In the genomic region with DNA sequence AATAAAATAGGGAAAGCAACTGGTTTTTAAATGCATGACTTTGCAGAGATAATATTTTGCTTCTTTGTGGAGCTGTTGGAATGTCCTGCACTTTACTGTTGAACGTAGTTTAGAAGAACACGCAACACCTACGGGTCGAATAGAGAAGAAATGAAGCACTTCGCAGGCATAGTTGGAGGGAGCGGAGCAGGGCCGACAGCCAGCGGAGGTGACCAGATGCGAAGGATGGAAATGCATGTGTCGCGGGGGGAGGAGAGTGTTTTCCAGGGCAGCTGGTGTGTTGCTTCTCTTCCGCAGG, we compare ENCODE assay signal across 8 cellular contexts. TPM values are rescaled to one million over a fixed set of nuclear protein-coding genes. Genes with fewer than 3 reads are reported as not detected.
DNase-seq lines count a peak whose midpoint lies in the region.

No MANE protein-coding gene starts in this region.

- DNase-seq in CD8-positive, alpha-beta memory T cell: no peak
- DNase-seq in activated CD4-positive, alpha-beta memory T cell treated with anti-CD3 and anti-CD28 coated beads, Interleukin-2, amount 10 ng/mL, durations not matched to agents 7 days and 5 days: no peak
- DNase-seq in glomerular visceral epithelial cell (ENCODE audit: extremely low spot score) (peak; percentile 30), renal cortical epithelial cell (ENCODE audit: low read depth) (peak; percentile 23), A172 (ENCODE audit: low spot score) (no peak), SKM-1 treated with dmso at 0.1 percent for 144 hours (lab: John Stamatoyannopoulos, UW; ENCODE audit: unreplicated experiment) (no peak), DMS114 treated with DMSO at 0.1 percent for 48 hours (lab: John Stamatoyannopoulos, UW; ENCODE audit: unreplicated experiment) (no peak)

- peak overlapping the region; percentile 88 for H3K4me3 ChIP-seq in CD8-positive, alpha-beta memory T cell (ENCODE audit: low read length)

- H3K36me3 Mint-ChIP-seq in CD8-positive, alpha-beta memory T cell: peaks cover 0 to 14% (median 2%) of the 10 kb centered on the region in 3 donors
- H3K36me3 Mint-ChIP-seq in activated CD4-positive, alpha-beta memory T cell treated with anti-CD3 and anti-CD28 coated beads, Interleukin-2, amount 10 ng/mL, durations not matched to agents 7 days and 5 days (ENCODE audit: low read depth): peaks cover 37% of the 10 kb centered on the region

- peak overlapping the region; percentile 80 for H3K27ac ChIP-seq in CD8-positive, alpha-beta memory T cell (ENCODE audit: low read depth, low read length)
- peak overlapping the region; percentile 81 for H3K27ac ChIP-seq in KOPT-K1 (ENCODE audit: low read depth, low read length, poor library complexity, severe bottlenecking)

- no peaks in the 10 kb centered on the region for H3K9me3 ChIP-seq in CD8-positive, alpha-beta memory T cell (ENCODE audit: low read length)
- H3K9me3 ChIP-seq in KOPT-K1 (ENCODE audit: insufficient read depth, low read length, poor library complexity, severe bottlenecking): no peaks in the 10 kb centered on the region

- H3K4me1 Mint-ChIP-seq in CD8-positive, alpha-beta memory T cell: peaks cover 46 to 55% (median 54%) of the 10 kb centered on the region in 3 donors
- H3K4me1 Mint-ChIP-seq in activated CD4-positive, alpha-beta memory T cell treated with anti-CD3 and anti-CD28 coated beads, Interleukin-2, amount 10 ng/mL, durations not matched to agents 7 days and 5 days: peaks cover 56% of the 10 kb centered on the region

- H3K4me3 Mint-ChIP-seq in CD8-positive, alpha-beta memory T cell: peak overlapping the region; percentile 81 to 91 (median 89)
- peak overlapping the region; percentile 88 for H3K4me3 Mint-ChIP-seq in activated CD4-positive, alpha-beta memory T cell treated with anti-CD3 and anti-CD28 coated beads, Interleukin-2, amount 10 ng/mL, durations not matched to agents 7 days and 5 days

- H3K36me3 ChIP-seq in CD8-positive, alpha-beta memory T cell (ENCODE audit: insufficient read depth, low read length): no peaks in the 10 kb centered on the region
- peaks cover 4% of the 10 kb centered on the region for H3K36me3 ChIP-seq in KOPT-K1 (ENCODE audit: insufficient read depth, low read length)

- CTCF ChIA-PET in CD8-positive, alpha-beta memory T cell (lab: Charles Lee): interaction anchor here (0.7 to 1.1 kb wide), 3 partner anchors 10 to 71 kb away, joined by 3 to 4 read pairs (median 3); no protein-coding TSS in a partner anchor
- CTCF ChIA-PET in activated CD4-positive, alpha-beta memory T cell treated with anti-CD3 and anti-CD28 coated beads, Interleukin-2, amount 10 ng/mL, durations not matched to agents 7 days and 5 days (lab: Charles Lee): interaction anchor here (0.6 to 4.3 kb wide), 6 partner anchors 11 to 541 kb away, joined by 3 to 13 read pairs (median 4); no protein-coding TSS in a partner anchor

- H3K4me1 ChIP-seq in CD8-positive, alpha-beta memory T cell (ENCODE audit: insufficient read depth, low read length): peaks cover 17% of the 10 kb centered on the region

- H3K27ac Mint-ChIP-seq in CD8-positive, alpha-beta memory T cell: peak overlapping the region; percentile 26 to 96 (median 90)
- H3K27ac Mint-ChIP-seq in activated CD4-positive, alpha-beta memory T cell treated with anti-CD3 and anti-CD28 coated beads, Interleukin-2, amount 10 ng/mL, durations not matched to agents 7 days and 5 days: peak overlapping the region; percentile 69

- H3K27me3 Mint-ChIP-seq in CD8-positive, alpha-beta memory T cell: no peaks in the 10 kb centered on the region
- no peaks in the 10 kb centered on the region for H3K27me3 Mint-ChIP-seq in activated CD4-positive, alpha-beta memory T cell treated with anti-CD3 and anti-CD28 coated beads, Interleukin-2, amount 10 ng/mL, durations not matched to agents 7 days and 5 days

- no peaks in the 10 kb centered on the region for H3K27me3 ChIP-seq in CD8-positive, alpha-beta memory T cell (ENCODE audit: insufficient read depth, low read length, poor library complexity, severe bottlenecking)

- no peaks in the 10 kb centered on the region for H3K9me3 Mint-ChIP-seq in CD8-positive, alpha-beta memory T cell
- no peaks in the 10 kb centered on the region for H3K9me3 Mint-ChIP-seq in activated CD4-positive, alpha-beta memory T cell treated with anti-CD3 and anti-CD28 coated beads, Interleukin-2, amount 10 ng/mL, durations not matched to agents 7 days and 5 days

- POLR2A ChIA-PET in CD8-positive, alpha-beta memory T cell (lab: Charles Lee): interaction anchor here (0.9 to 1.1 kb wide), 2 partner anchors 198 to 214 kb away, joined by 3 to 10 read pairs; no protein-coding TSS in a partner anchor
- POLR2A ChIA-PET in activated CD4-positive, alpha-beta memory T cell treated with anti-CD3 and anti-CD28 coated beads, Interleukin-2, amount 10 ng/mL, durations not matched to agents 7 days and 5 days (lab: Charles Lee): interaction anchor here (0.6 to 5.9 kb wide), 13 partner anchors 10 to 798 kb away, joined by 3 to 46 read pairs (median 3); partner anchors contain the start of genes CEP89, FAAP24, LSM14A and NUDT19

RNA-seq across cellular contexts. Expression of gene CEBPG, which starts 0.8 kb away (rescaled TPM):
- total RNA-seq in CD8-positive, alpha-beta memory T cell: 10 to 100 TPM; 27.8 to 27.9 TPM
- polyA plus RNA-seq in CD8-positive, alpha-beta memory T cell: 12.3 TPM
- 10 to 100 TPM; 30.0 to 31.4 TPM for total RNA-seq in activated CD4-positive, alpha-beta memory T cell treated with anti-CD3 and anti-CD28 coated beads, Interleukin-2, amount 10 ng/mL, durations not matched to agents 7 days and 5 days
- total RNA-seq in renal cortical epithelial cell: 28.0 and 28.4 TPM in 2 replicates
- 31.6 and 33.1 TPM in 2 replicates for total RNA-seq in A172 (2014; rRNA removed; shearing (Covaris generic))

Comparison
In these comparisons a context has a peak if more than half of its experiments do, and no peak if none do; other contexts are left out.
1. DNase-seq: peak in glomerular visceral epithelial cell (single experiment) and renal cortical epithelial cell (single experiment); none in CD8-positive, alpha-beta memory T cell (0 of 5), activated CD4-positive, alpha-beta memory T cell treated with anti-CD3 and anti-CD28 coated beads, Interleukin-2, amount 10 ng/mL, durations not matched to agents 7 days and 5 days (single experiment), A172 (single experiment), SKM-1 treated with dmso at 0.1 percent for 144 hours (single experiment) and DMS114 treated with DMSO at 0.1 percent for 48 hours (single experiment).